8 cellular contexts compared by ENCODE assay signal in the genomic region with DNA sequence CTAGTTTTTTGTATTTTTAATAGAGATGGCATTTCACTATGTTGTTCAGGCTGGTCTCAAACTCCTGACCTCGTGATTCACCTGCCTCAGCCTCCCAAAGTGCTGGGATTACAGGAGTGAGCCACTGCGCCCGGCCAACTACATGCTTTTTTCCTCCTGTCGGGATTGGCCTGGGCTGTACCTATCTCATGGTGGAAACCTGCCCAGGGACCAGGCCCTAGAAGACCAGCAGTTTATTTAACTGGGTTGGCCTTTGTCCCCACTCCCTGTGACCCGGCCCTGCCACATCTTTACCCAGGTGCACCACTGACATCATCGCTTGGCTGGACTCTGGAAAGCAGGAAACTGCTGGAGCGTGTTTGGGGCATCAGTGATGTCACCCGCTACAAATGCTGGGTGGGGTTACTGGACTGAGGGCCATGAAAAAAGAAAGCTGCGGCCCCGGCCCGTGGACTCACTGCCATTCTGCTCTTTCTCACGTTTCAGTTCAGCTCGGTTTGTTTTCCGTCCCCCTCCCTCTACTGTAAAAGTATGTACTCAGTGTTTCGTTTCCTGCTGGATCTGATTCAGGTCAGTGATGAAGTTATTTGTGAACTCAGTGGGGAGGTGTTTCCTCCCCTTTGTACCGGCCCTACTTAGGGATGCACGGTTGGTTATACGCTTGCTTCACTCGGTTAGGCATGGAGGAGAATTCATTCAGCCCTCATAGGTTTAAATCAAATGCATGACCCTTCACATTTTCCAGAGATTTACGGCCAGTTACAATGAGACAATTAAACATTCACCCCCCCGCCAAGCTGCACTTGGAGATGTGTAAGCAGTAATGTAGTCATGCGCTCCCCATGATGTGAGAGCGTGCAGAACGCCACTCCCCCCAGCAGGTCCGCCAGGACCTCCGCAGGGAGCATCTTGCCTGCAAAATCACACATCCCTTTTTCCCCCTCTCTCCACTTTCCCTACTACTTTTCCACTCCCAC.
DNase-seq lines count a peak whose midpoint lies in the region; ATAC-seq, FAIRE-seq and TF ChIP-seq lines count a peak whose summit lies in the region.

No MANE protein-coding gene starts in this region.

- H4K8ac ChIP-seq in H1 (ENCODE audit: extremely low read depth, insufficient read depth, low read length) = peak overlapping the region; percentile 35; the same call in 1 of the 2 replicates

- H3K23me2 ChIP-seq in H1 (ENCODE audit: low read depth, low read length) = no peaks in the 10 kb centered on the region

- H3K23ac ChIP-seq in H1 (ENCODE audit: insufficient read length) = no peak overlapping the region

- no peaks in the 10 kb centered on the region for H3K36me3 ChIP-seq in H1 (ENCODE audit: control insufficient read depth in 2 of 4, insufficient read depth in 4 of 4, low read length in 3 of 4)
- H3K36me3 ChIP-seq in mucosa of stomach (ENCODE audit: control insufficient read depth, insufficient read depth, low read length) = no peaks in the 10 kb centered on the region

- TF ChIP-seq CTCF in C4-2B (conservative IDR thresholded peaks at IDR 0.05) (no peak), H1 (IDR thresholded peaks at IDR 0.05; ENCODE audit: control extremely low read depth in 1 of 3, insufficient read depth in 1 of 3, low read depth in 1 of 3, low read length in 3 of 3) (no peak)

- no peak overlapping the region for H3K56ac ChIP-seq in H1 (replicated peaks; ENCODE audit: insufficient read length, low read depth, low read length)

- TF ChIP-seq EP300 in H1 (IDR thresholded peaks at IDR 0.05; ENCODE audit: borderline replicate concordance in 1 of 2, low read depth in 2 of 2, low read length in 2 of 2) = no peak

- CTCF ChIA-PET in H1 (lab: Charles Lee; ENCODE audit: partially characterized antibody) = interaction anchor here (1.2 kb wide), 1 partner anchor 290 kb away, joined by 3 read pairs; no protein-coding TSS in a partner anchor

- no peak for ATAC-seq in HG03095 (IDR thresholded peaks at IDR 0.05; ENCODE audit: unreplicated experiment)

- POLR2A ChIA-PET in H1 (lab: Charles Lee; ENCODE audit: partially characterized antibody) = interaction anchor here (0.8 to 1.2 kb wide), 2 partner anchors 18 to 19 kb away, joined by 3 read pairs; no protein-coding TSS in a partner anchor

- no peak overlapping the region for H2BK15ac ChIP-seq in H1 (ENCODE audit: low read length)

- H3K79me2 ChIP-seq in H1 (ENCODE audit: control insufficient read depth in 1 of 2, insufficient read depth in 2 of 2, low read length in 2 of 2) = no peaks in the 10 kb centered on the region

- no peaks in the 10 kb centered on the region for H3K27me3 ChIP-seq in H1 (replicated peaks in 1 of 4; ENCODE audit: control insufficient read depth in 3 of 4, extremely low read depth in 1 of 4, insufficient read depth in 3 of 4, low read length in 3 of 4)
- no peaks in the 10 kb centered on the region for H3K27me3 ChIP-seq in mucosa of stomach (ENCODE audit: control insufficient read depth, insufficient read depth, low read length)

- no peak for TF ChIP-seq POLR2A in H1 (IDR thresholded peaks at IDR 0.05; ENCODE audit: control extremely low read depth in 1 of 2, low read depth in 2 of 2, low read length in 2 of 2)

- H4K5ac ChIP-seq in H1 (ENCODE audit: insufficient read length, low read depth, low read length) = no peak overlapping the region

- no peak overlapping the region for H2AFZ ChIP-seq in H1 (ENCODE audit: low read length)

- peaks cover 0 to 1% of the 10 kb centered on the region in 2 experiments for H4K20me1 ChIP-seq in H1 (replicated peaks in 1 of 2; ENCODE audit: control insufficient read depth in 1 of 2, insufficient read depth in 2 of 2, low read length in 2 of 2)

- no peak overlapping the region for H3K9ac ChIP-seq in H1 (replicated peaks in 1 of 4; ENCODE audit: extremely low read depth in 1 of 4, low read depth in 3 of 4, low read length in 3 of 4)
- H3K9ac ChIP-seq in mucosa of stomach (ENCODE audit: low read length) = peak overlapping the region; percentile 59

- H3K4me1 ChIP-seq in H1 (replicated peaks in 1 of 4; ENCODE audit: control insufficient read depth in 3 of 4, insufficient read depth in 4 of 4, low read length in 3 of 4) = peaks cover 8 to 18% (median 12%) of the 10 kb centered on the region in 4 experiments
- peaks cover 31% of the 10 kb centered on the region for H3K4me1 ChIP-seq in mucosa of stomach (ENCODE audit: control insufficient read depth, insufficient read depth, low read length)

- H3K4me2 ChIP-seq in H1 (ENCODE audit: insufficient read depth in 1 of 2, low read depth in 2 of 2, low read length in 2 of 2) = peak overlapping the region; percentile 37 to 42; a peak in 3 of 4 replicates

- H2AK5ac ChIP-seq in H1 (ENCODE audit: low read depth, low read length) = peak overlapping the region; percentile 53; the same call in 1 of the 2 replicates

- 67% methylated on average over 25 of the region's 26 CpGs; no CpG with 5 or more reads in 1 of the 2 experiments for WGBS in H1 (ENCODE audit: extremely low coverage in 1 of 2, insufficient coverage in 1 of 2, insufficient read length in 1 of 2, insufficient replicate concordance in 2 of 2, low coverage in 1 of 2, low lambda C conversion rate in 2 of 2, missing lambda C conversion rate in 1 of 2), 2 experiments

- 0 out of 2 replicates have a peak overlapping the region, but pooled peaks have one; percentile 39 for H2BK12ac ChIP-seq in H1 (ENCODE audit: low read depth, low read length)

- H2BK5ac ChIP-seq in H1 (ENCODE audit: low read depth, low read length) = 0 out of 2 replicates have a peak overlapping the region, but pooled peaks have one; percentile 35

- no peak overlapping the region for H2BK20ac ChIP-seq in H1 (ENCODE audit: low read length)

- H3K79me1 ChIP-seq in H1 (ENCODE audit: low read depth, low read length) = no peaks in the 10 kb centered on the region

- DNase-seq in NCI-H2196 (lab: John Stamatoyannopoulos, UW; ENCODE audit: unreplicated experiment) (peak; percentile 95), H1 (ENCODE audit: low read depth in 1 of 2, low spot score in 2 of 2) (peak in 1 of 2 experiments; percentile 56), NCI-H1048 (lab: John Stamatoyannopoulos, UW) (no peak), HuH-7 (ENCODE audit: low spot score) (no peak), NCI-H1436 (lab: John Stamatoyannopoulos, UW) (no peak)

- H3K9me3 ChIP-seq in H1 (ENCODE audit: insufficient read depth in 2 of 2, low read depth in 1 of 2, low read length in 1 of 2) = no peaks in the 10 kb centered on the region
- no peaks in the 10 kb centered on the region for H3K9me3 ChIP-seq in mucosa of stomach (ENCODE audit: control insufficient read depth, low read length)

- no peak overlapping the region for H3K4ac ChIP-seq in H1 (replicated peaks; ENCODE audit: insufficient read length, low read depth, low read length)

- H4K91ac ChIP-seq in H1 (replicated peaks; ENCODE audit: insufficient read length, low read length) = no peak overlapping the region

- no peak overlapping the region for H3K4me3 ChIP-seq in H1 (ENCODE audit: extremely low read depth in 1 of 4, insufficient read depth in 2 of 4, low read depth in 3 of 4, low read length in 4 of 4)
- H3K4me3 ChIP-seq in mucosa of stomach (ENCODE audit: low read length) = no peak overlapping the region

- H3K27ac ChIP-seq in C4-2B (peak overlapping the region; percentile 74), H1 (ENCODE audit: low read depth, low read length) (no peak overlapping the region; the same call in 1 of the 2 replicates)

- no peak overlapping the region for H3K18ac ChIP-seq in H1 (ENCODE audit: extremely low read depth, low read length)

- TF ChIP-seq RAD21 in H1 (IDR thresholded peaks at IDR 0.05 in 1 of 2, conservative IDR thresholded peaks at IDR 0.05 in 1 of 2; ENCODE audit: low read depth in 2 of 2, low read length in 2 of 2) = no peak

- FAIRE-seq in H1 (lab: Jason Lieb, UNC) = no peak

- no peak overlapping the region for H2BK120ac ChIP-seq in H1 (replicated peaks; ENCODE audit: low read depth, low read length)

- H3K14ac ChIP-seq in H1 (ENCODE audit: insufficient read length) = no peak overlapping the region

TF ChIP-seq in H1, 55 proteins besides CTCF, POLR2A, EP300 and RAD21:
- no peak for TF ChIP-seq NANOG (IDR thresholded peaks at IDR 0.05; ENCODE audit: insufficient read depth, low read depth, low read length, poor library complexity, severe bottlenecking)
- TF ChIP-seq, protein P1, sequence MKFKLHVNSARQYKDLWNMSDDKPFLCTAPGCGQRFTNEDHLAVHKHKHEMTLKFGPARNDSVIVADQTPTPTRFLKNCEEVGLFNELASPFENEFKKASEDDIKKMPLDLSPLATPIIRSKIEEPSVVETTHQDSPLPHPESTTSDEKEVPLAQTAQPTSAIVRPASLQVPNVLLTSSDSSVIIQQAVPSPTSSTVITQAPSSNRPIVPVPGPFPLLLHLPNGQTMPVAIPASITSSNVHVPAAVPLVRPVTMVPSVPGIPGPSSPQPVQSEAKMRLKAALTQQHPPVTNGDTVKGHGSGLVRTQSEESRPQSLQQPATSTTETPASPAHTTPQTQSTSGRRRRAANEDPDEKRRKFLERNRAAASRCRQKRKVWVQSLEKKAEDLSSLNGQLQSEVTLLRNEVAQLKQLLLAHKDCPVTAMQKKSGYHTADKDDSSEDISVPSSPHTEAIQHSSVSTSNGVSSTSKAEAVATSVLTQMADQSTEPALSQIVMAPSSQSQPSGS (IDR thresholded peaks at IDR 0.05; ENCODE audit: low read length) = no peak
- no peak for TF ChIP-seq POU5F1 (IDR thresholded peaks at IDR 0.05; ENCODE audit: low read depth, low read length)
